18 cellular contexts compared by ENCODE assay signal in the genomic region with DNA sequence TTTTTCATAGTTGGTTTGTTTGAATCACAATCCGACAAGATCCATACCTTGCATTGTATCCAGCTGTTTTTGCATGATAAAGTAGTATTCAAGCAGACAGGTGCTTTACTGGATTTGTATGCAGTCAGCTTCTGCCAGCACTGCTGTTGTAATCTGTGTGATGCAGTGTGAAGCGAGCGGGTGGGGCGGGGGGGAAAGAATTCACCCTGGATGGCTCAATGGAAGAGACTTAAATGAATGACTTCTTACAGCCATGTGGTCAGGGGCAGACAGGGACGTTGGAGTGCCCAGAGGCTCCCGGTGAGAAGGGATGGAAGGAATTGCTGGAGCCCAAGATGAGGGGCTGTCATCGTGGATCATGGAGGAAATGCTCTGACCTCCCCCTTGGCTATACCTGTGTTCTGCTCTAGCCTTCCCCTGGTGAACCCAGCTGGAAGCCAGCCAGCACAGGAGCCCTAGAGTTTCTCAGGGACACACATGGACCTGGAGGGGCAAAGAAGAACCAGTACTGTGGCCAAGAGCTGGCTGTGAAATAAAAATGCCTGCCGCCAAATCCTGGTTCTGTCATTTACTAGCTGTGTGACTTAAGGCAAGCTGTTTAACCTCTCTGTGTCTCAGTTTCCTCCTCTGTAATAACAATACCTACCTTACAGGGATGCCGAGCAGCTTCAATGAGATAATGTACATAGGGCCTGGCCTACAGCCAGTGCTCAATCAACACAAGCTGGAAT. TPM values are rescaled to one million over a fixed set of nuclear protein-coding genes. Genes with fewer than 3 reads are reported as not detected.
DNase-seq lines count a peak whose midpoint lies in the region; ATAC-seq, FAIRE-seq and TF ChIP-seq lines count a peak whose summit lies in the region.
"Had no signal": no experiment of that assay in that cellular context is flagged by ENCODE, and none has a peak within 500 bp of the region (broad histone marks: within the 10 kb centered on the region; RNA-seq: fewer than 3 reads in every experiment).

No MANE protein-coding gene starts in this region.

- no peak for TF ChIP-seq RAD21 in GM12878 (IDR thresholded peaks at IDR 0.05; ENCODE audit: insufficient read depth, low read depth, low read length)

- H3K36me3 ChIP-seq in OCI-LY3 (replicated peaks; ENCODE audit: low read depth, low read length), result peaks cover 13% of the 10 kb centered on the region
- peaks cover 2 to 3% of the 10 kb centered on the region in 2 experiments; a peak in 3 of 4 replicates for H3K36me3 ChIP-seq in GM12878 (ENCODE audit: control insufficient read depth in 2 of 2, insufficient read depth in 2 of 2, low read length in 1 of 2)
- peaks cover 0 to 17% of the 10 kb centered on the region in 2 donors for H3K36me3 ChIP-seq in gastroesophageal sphincter
- H3K36me3 ChIP-seq: SJSA1 had no signal

- in situ Hi-C loops in GM12878 (cut with MboI), result no loop called here

- no peak for FAIRE-seq in GM12878 (lab: Jason Lieb, UNC)
- FAIRE-seq: bronchial epithelial cell had no signal

- TF ChIP-seq EP300 in GM12878 (IDR thresholded peaks at IDR 0.05; ENCODE audit: borderline replicate concordance in 1 of 2, control insufficient read depth in 1 of 2, low read depth in 2 of 2, low read length in 2 of 2) (no peak), gastroesophageal sphincter (IDR thresholded peaks at IDR 0.05) (no peak)

- TF ChIP-seq POLR2A in GM12878 (IDR thresholded peaks at IDR 0.05; ENCODE audit: low read depth, low read length) (no peak), gastroesophageal sphincter (IDR thresholded peaks at IDR 0.05) (no peak)

- H3K27me3 ChIP-seq in OCI-LY3 (ENCODE audit: low read depth, low read length), result no peaks in the 10 kb centered on the region
- H3K27me3 ChIP-seq in GM12878 (replicated peaks in 1 of 2; ENCODE audit: control insufficient read depth in 2 of 2, insufficient read depth in 2 of 2, low read length in 1 of 2), result no peaks in the 10 kb centered on the region
- H3K27me3 ChIP-seq in gastroesophageal sphincter, result no peaks in the 10 kb centered on the region
- H3K27me3 ChIP-seq: esophagus squamous epithelium, SJSA1 had no signal

- H4K20me1 ChIP-seq in OCI-LY3 (ENCODE audit: insufficient read depth, low read length) (peaks cover 9% of the 10 kb centered on the region; the same call in 1 of the 2 replicates), GM12878 (ENCODE audit: control insufficient read depth, insufficient read depth) (no peaks in the 10 kb centered on the region)

- SMC1A ChIA-PET in GM12878 (lab: Charles Lee; ENCODE audit: uncharacterized antibody, unreplicated experiment), result interaction anchor here (0.8 to 5.4 kb wide), 16 partner anchors 10 to 272 kb away, joined by 3 to 91 read pairs (median 4); partner anchors contain the start of gene NFE2L3

- no peak for DNase-seq in activated CD8-positive, alpha-beta memory T cell treated with anti-CD3 and anti-CD28 coated beads, Interleukin-2, amount 10 ng/mL, durations not matched to agents 7 days and 5 days
- DNase-seq in activated CD8-positive, alpha-beta memory T cell treated with anti-CD3 and anti-CD28 coated beads for 24 hours, result no peak
- DNase-seq in GM12878 (ENCODE audit: low read depth, low spot score) (no peak), NCI-H510A (lab: John Stamatoyannopoulos, UW) (no peak)
- DNase-seq in stimulated activated naive CD8-positive, alpha-beta T cell treated with anti-CD3 and anti-CD28 coated beads, Interleukin-15, Interleukin-2, amounts not matched to agents 100 U/mL and 50 U/mL, for 24 hours, result no peak
- DNase-seq: activated CD8-positive, alpha-beta memory T cell treated with anti-CD3 and anti-CD28 coated beads, Interleukin-2, amount 50 U/mL, for 4 hours; esophagus squamous epithelium; immature natural killer cell; mammary epithelial cell; NCI-H1436; NCI-H345; nephron progenitor cell; stimulated activated naive CD4-positive, alpha-beta T cell treated with Interleukin-2 at 50 U/mL for 16 hours had no signal

- H3K79me2 ChIP-seq in OCI-LY3 (ENCODE audit: low read length) (peaks cover 79% of the 10 kb centered on the region), GM12878 (ENCODE audit: control insufficient read depth, insufficient read depth, low read length) (peaks cover 43% of the 10 kb centered on the region)

- peaks cover 32% of the 10 kb centered on the region for H3K36me3 Mint-ChIP-seq in activated CD8-positive, alpha-beta memory T cell treated with anti-CD3 and anti-CD28 coated beads, Interleukin-2, amount 10 ng/mL, durations not matched to agents 7 days and 5 days

- no peaks in the 10 kb centered on the region for H3K9me3 ChIP-seq in OCI-LY3 (ENCODE audit: insufficient read depth, low read length)
- no peaks in the 10 kb centered on the region for H3K9me3 ChIP-seq in GM12878 (replicated peaks; ENCODE audit: control insufficient read depth, insufficient read depth, low read length)
- no peaks in the 10 kb centered on the region for H3K9me3 ChIP-seq in gastroesophageal sphincter
- H3K9me3 ChIP-seq: esophagus squamous epithelium, SJSA1 had no signal

- no TSS peak for BruUV-seq in GM12878 (replicated peaks; lab: Mats Ljungman, UMichigan)

- 89% methylated on average over 9 of the region's 9 CpGs for WGBS in GM12878 (ENCODE audit: insufficient coverage, insufficient replicate concordance, low lambda C conversion rate, missing lambda C conversion rate)
- WGBS in gastroesophageal sphincter (ENCODE audit: low coverage in 1 of 2), 2 donors, result 47 to 54% methylated on average over 6 to 7 of the region's 9 CpGs

- peak overlapping the region; percentile 57 for H3K4me3 ChIP-seq in OCI-LY3 (ENCODE audit: low read length)
- H3K4me3 ChIP-seq in GM12878, result no peak overlapping the region
- no peak overlapping the region for H3K4me3 ChIP-seq in gastroesophageal sphincter
- H3K4me3 ChIP-seq: esophagus squamous epithelium, SJSA1 had no signal

- intact Hi-C loops in GM12878 (cut with micrococcal nuclease; ENCODE audit: unreplicated experiment), result no loop called here

- no peak overlapping the region for H3K4me3 Mint-ChIP-seq in activated CD8-positive, alpha-beta memory T cell treated with anti-CD3 and anti-CD28 coated beads, Interleukin-2, amount 10 ng/mL, durations not matched to agents 7 days and 5 days
- H3K4me3 Mint-ChIP-seq: nephron progenitor cell had no signal

- H3K27ac ChIP-seq in OCI-LY3 (ENCODE audit: low read length), result peak overlapping the region; percentile 98
- peak overlapping the region; percentile 43 for H3K27ac ChIP-seq in GM12878 (ENCODE audit: control insufficient read depth, insufficient read depth)
- H3K27ac ChIP-seq in gastroesophageal sphincter, result no peak overlapping the region
- H3K27ac ChIP-seq: SJSA1 had no signal

- H2AFZ ChIP-seq in OCI-LY3 (ENCODE audit: low read depth, low read length), result no peak overlapping the region
- no peak overlapping the region; the same call in 1 of the 2 replicates for H2AFZ ChIP-seq in GM12878 (ENCODE audit: control insufficient read depth, low read depth, low read length)

- peak; percentile 4 for ATAC-seq in activated CD8-positive, alpha-beta memory T cell treated with anti-CD3 and anti-CD28 coated beads, Interleukin-2, amount 10 ng/mL, durations not matched to agents 7 days and 5 days
- ATAC-seq in GM12878, result no peak
- peak; percentile 3 for ATAC-seq in stimulated activated naive CD8-positive, alpha-beta T cell treated with anti-CD3 and anti-CD28 coated beads, Interleukin-15, Interleukin-2, amounts not matched to agents 100 U/mL and 50 U/mL, for 24 hours
- no peak for ATAC-seq in gastroesophageal sphincter
- no peak for ATAC-seq in GM19395 (IDR thresholded peaks at IDR 0.05; ENCODE audit: unreplicated experiment)

- CTCF ChIA-PET in activated CD8-positive, alpha-beta memory T cell treated with anti-CD3 and anti-CD28 coated beads, Interleukin-2, amount 10 ng/mL, durations not matched to agents 7 days and 5 days (lab: Charles Lee), result interaction anchor here (0.6 to 2.0 kb wide), 6 partner anchors 8 to 75 kb away, joined by 3 to 10 read pairs (median 4); no protein-coding TSS in a partner anchor
- CTCF ChIA-PET in GM12878 (lab: Yijun Ruan, JAX), result interaction anchor here (0.8 to 3.2 kb wide), 9 partner anchors 10 to 273 kb away, joined by 3 to 52 read pairs (median 9); partner anchors contain the start of gene NFE2L3

- H3K4me1 ChIP-seq in OCI-LY3 (ENCODE audit: low read length) (peaks cover 25% of the 10 kb centered on the region), GM12878 (ENCODE audit: control insufficient read depth, insufficient read depth, low read length) (peaks cover 17% of the 10 kb centered on the region), gastroesophageal sphincter (no peaks in the 10 kb centered on the region)
- H3K4me1 ChIP-seq: SJSA1 had no signal

- no peak for TF ChIP-seq CTCF in OCI-LY3 (IDR thresholded peaks at IDR 0.05; ENCODE audit: low read depth, low read length)
- TF ChIP-seq CTCF in GM12878 (IDR thresholded peaks at IDR 0.05 in 2 of 3, conservative IDR thresholded peaks at IDR 0.05 in 1 of 3; ENCODE audit: control insufficient read depth in 2 of 3, extremely low read depth in 1 of 3, insufficient read depth in 1 of 3, low read depth in 3 of 3, low read length in 3 of 3), result no peak
- TF ChIP-seq CTCF in gastroesophageal sphincter (IDR thresholded peaks at IDR 0.05), result no peak

- peaks cover 51% of the 10 kb centered on the region for H3K4me1 Mint-ChIP-seq in activated CD8-positive, alpha-beta memory T cell treated with anti-CD3 and anti-CD28 coated beads, Interleukin-2, amount 10 ng/mL, durations not matched to agents 7 days and 5 days
- H3K4me1 Mint-ChIP-seq: nephron progenitor cell had no signal

- RAD21 ChIA-PET in GM12878 (lab: Charles Lee; ENCODE audit: unreplicated experiment), result interaction anchor here (1.2 to 3.4 kb wide), 9 partner anchors 10 to 198 kb away, joined by 3 to 74 read pairs (median 8); partner anchors contain the start of genes CBX3 and NFE2L3

- no peaks in the 10 kb centered on the region for H3K9me3 Mint-ChIP-seq in activated CD8-positive, alpha-beta memory T cell treated with anti-CD3 and anti-CD28 coated beads, Interleukin-2, amount 10 ng/mL, durations not matched to agents 7 days and 5 days (ENCODE audit: low read depth)

- H3K4me2 ChIP-seq in OCI-LY3 (ENCODE audit: low read length) (peak overlapping the region; percentile 80), GM12878 (ENCODE audit: control insufficient read depth, insufficient read depth) (peak overlapping the region; percentile 65)

- peak overlapping the region; percentile 86 for H3K27ac Mint-ChIP-seq in activated CD8-positive, alpha-beta memory T cell treated with anti-CD3 and anti-CD28 coated beads, Interleukin-2, amount 10 ng/mL, durations not matched to agents 7 days and 5 days

- H3K9ac ChIP-seq in OCI-LY3 (ENCODE audit: low read length) (peak overlapping the region; percentile 67), GM12878 (ENCODE audit: control insufficient read depth, insufficient read depth, low read length) (no peak overlapping the region; the same call in 1 of the 2 replicates)

- no peaks in the 10 kb centered on the region for H3K27me3 Mint-ChIP-seq in activated CD8-positive, alpha-beta memory T cell treated with anti-CD3 and anti-CD28 coated beads, Interleukin-2, amount 10 ng/mL, durations not matched to agents 7 days and 5 days

- POLR2A ChIA-PET in GM12878 (lab: Charles Lee), result interaction anchor here (0.6 to 3.2 kb wide), 13 partner anchors 10 to 206 kb away, joined by 3 to 111 read pairs (median 8); partner anchors contain the start of genes CBX3 and NFE2L3

RNA-seq across cellular contexts. Expression of gene NFE2L3, which starts 14.1 kb away (rescaled TPM):
- total RNA-seq in activated CD8-positive, alpha-beta memory T cell treated with anti-CD3 and anti-CD28 coated beads, Interleukin-2, amount 10 ng/mL, durations not matched to agents 7 days and 5 days, result 10 to 100 TPM; 20.1 to 44.4 TPM
- 31.0 and 35.3 TPM in 2 replicates for total RNA-seq in GM12878 (2013; cell fraction: nucleolus; rRNA removed)
- total RNA-seq in GM12878 (2014; rRNA removed) (17.2 and 17.4 TPM in 2 replicates), GM12878 (2014; rRNA removed; fragmentation: Illumina TruSeq; extraction: Trizol) (21.0 and 21.2 TPM in 2 replicates), GM12878 (2021) (14.5 and 15.7 TPM in 2 replicates), gastroesophageal sphincter (1 to 10 TPM in 3 of 4 donors, under 1 TPM in 1; 0.62 to 4.4 (median 2.2) TPM)
- polyA plus RNA-seq in GM12878 (2011; ENCODE audit: low read depth), result 4.8 TPM
- polyA plus RNA-seq in GM12878 (2011; rRNA removed) (34.9 and 45.3 TPM in 2 replicates), GM12878 (2014; fragmentation: Illumina TruSeq; extraction: Trizol) (21.6 and 24.9 TPM in 2 replicates), GM12878 (2014; fragmentation: Nextera tagmentation; extraction: Ambion mirVana) (1 to 10 TPM; 4.9 to 8.9 TPM), GM12878 (2014; rRNA removed) (10.2 and 11.5 TPM in 2 replicates), GM12878 (2016; fragmentation: Nextera tagmentation; extraction: Ambion mirVana) (1 to 10 TPM; 4.4 to 6.8 TPM)
- 11.7 and 17.7 TPM in 2 replicates for polyA plus RNA-seq in GM12878 (2011; cell fraction: cytosol; rRNA removed)
- polyA plus RNA-seq in GM12878 (2011; cell fraction: nucleus; rRNA removed), result 14.0 and 14.4 TPM in 2 replicates
- polyA plus RNA-seq in GM12878 (2012), result 6.8 and 11.8 TPM in 2 replicates
- polyA minus RNA-seq in GM12878 (2011; rRNA and poly(A)+ RNA removed), result 20.6 and 35.0 TPM in 2 replicates
- polyA minus RNA-seq in GM12878 (2011; cell fraction: cytosol; rRNA and poly(A)+ RNA removed), result 11.5 and 11.9 TPM in 2 replicates
- 11.0 and 12.6 TPM in 2 replicates for polyA minus RNA-seq in GM12878 (2011; cell fraction: nucleus; rRNA and poly(A)+ RNA removed)

RNA-seq across cellular contexts. Expression of gene HNRNPA2B1, which starts 34.4 kb away (rescaled TPM):
- total RNA-seq in activated CD8-positive, alpha-beta memory T cell treated with anti-CD3 and anti-CD28 coated beads, Interleukin-2, amount 10 ng/mL, durations not matched to agents 7 days and 5 days, result 100 to 1,000 TPM; 768 to 857 TPM
- total RNA-seq in GM12878 (2013; cell fraction: nucleolus; rRNA removed), result 404 and 419 TPM in 2 replicates
- total RNA-seq in GM12878 (2014; rRNA removed), result 295 and 319 TPM in 2 replicates
- total RNA-seq in GM12878 (2014; rRNA removed; fragmentation: Illumina TruSeq; extraction: Trizol), result 603 and 632 TPM in 2 replicates
- 699 and 740 TPM in 2 replicates for total RNA-seq in GM12878 (2021)
- 532 TPM for polyA plus RNA-seq in GM12878 (2011; ENCODE audit: low read depth)
- 721 and 1,149 TPM in 2 replicates for polyA plus RNA-seq in GM12878 (2011; rRNA removed)
- 265 and 307 TPM in 2 replicates for polyA plus RNA-seq in GM12878 (2011; cell fraction: cytosol; rRNA removed)
- polyA plus RNA-seq in GM12878 (2011; cell fraction: nucleus; rRNA removed), result 577 and 864 TPM in 2 replicates
- 686 TPM in 2 replicates for polyA plus RNA-seq in GM12878 (2012)
- 1,357 and 1,719 TPM in 2 replicates for polyA plus RNA-seq in GM12878 (2014; fragmentation: Illumina TruSeq; extraction: Trizol)
- 1,000 to 10,000 TPM in 1 of 2 experiments, 100 to 1,000 TPM in 1; 726 to 1,124 TPM for polyA plus RNA-seq in GM12878 (2014; fragmentation: Nextera tagmentation; extraction: Ambion mirVana)
- 1,063 and 1,240 TPM in 2 replicates for polyA plus RNA-seq in GM12878 (2014; rRNA removed)
- 1,000 to 10,000 TPM; 1,359 to 1,396 TPM for polyA plus RNA-seq in GM12878 (2016; fragmentation: Nextera tagmentation; extraction: Ambion mirVana)
- polyA minus RNA-seq in GM12878 (2011; rRNA and poly(A)+ RNA removed), result 198 and 212 TPM in 2 replicates
- 167 and 191 TPM in 2 replicates for polyA minus RNA-seq in GM12878 (2011; cell fraction: cytosol; rRNA and poly(A)+ RNA removed)
- polyA minus RNA-seq in GM12878 (2011; cell fraction: nucleus; rRNA and poly(A)+ RNA removed), result 133 and 235 TPM in 2 replicates
- total RNA-seq in gastroesophageal sphincter, result 100 to 1,000 TPM; 171 to 210 (median 189) TPM

RNA-seq across cellular contexts. Expression of gene CBX3, which starts 35.4 kb away (rescaled TPM):
- total RNA-seq in activated CD8-positive, alpha-beta memory T cell treated with anti-CD3 and anti-CD28 coated beads, Interleukin-2, amount 10 ng/mL, durations not matched to agents 7 days and 5 days, result 100 to 1,000 TPM; 235 to 279 TPM
- 188 TPM in 2 replicates for total RNA-seq in GM12878 (2013; cell fraction: nucleolus; rRNA removed)
- total RNA-seq in GM12878 (2014; rRNA removed) (153 and 181 TPM in 2 replicates), GM12878 (2014; rRNA removed; fragmentation: Illumina TruSeq; extraction: Trizol) (303 and 305 TPM in 2 replicates), GM12878 (2021) (194 and 201 TPM in 2 replicates), gastroesophageal sphincter (10 to 100 TPM; 61.1 to 92.1 (median 83.3) TPM)
- polyA plus RNA-seq in GM12878 (2011; ENCODE audit: low read depth), result 71.4 TPM
- polyA plus RNA-seq in GM12878 (2011; rRNA removed) (238 and 407 TPM in 2 replicates), GM12878 (2014; fragmentation: Illumina TruSeq; extraction: Trizol) (307 and 369 TPM in 2 replicates), GM12878 (2014; fragmentation: Nextera tagmentation; extraction: Ambion mirVana) (100 to 1,000 TPM; 205 to 247 TPM), GM12878 (2014; rRNA removed) (191 and 239 TPM in 2 replicates), GM12878 (2016; fragmentation: Nextera tagmentation; extraction: Ambion mirVana) (100 to 1,000 TPM; 205 to 212 TPM)
- polyA plus RNA-seq in GM12878 (2011; cell fraction: cytosol; rRNA removed), result 70.7 and 72.5 TPM in 2 replicates
- 112 and 122 TPM in 2 replicates for polyA plus RNA-seq in GM12878 (2011; cell fraction: nucleus; rRNA removed)
- 150 and 167 TPM in 2 replicates for polyA plus RNA-seq in GM12878 (2012)
- polyA minus RNA-seq in GM12878 (2011; rRNA and poly(A)+ RNA removed), result 44.8 and 66.0 TPM in 2 replicates
- 27.1 and 39.7 TPM in 2 replicates for polyA minus RNA-seq in GM12878 (2011; cell fraction: cytosol; rRNA and poly(A)+ RNA removed)
- 83.8 and 123 TPM in 2 replicates for polyA minus RNA-seq in GM12878 (2011; cell fraction: nucleus; rRNA and poly(A)+ RNA removed)

Comparison
In these comparisons a context has a peak if more than half of its experiments do, and no peak if none do; other contexts are left out.
1. ATAC-seq: peak in activated CD8-positive, alpha-beta memory T cell treated with anti-CD3 and anti-CD28 coated beads, Interleukin-2, amount 10 ng/mL, durations not matched to agents 7 days and 5 days (single experiment) and stimulated activated naive CD8-positive, alpha-beta T cell treated with anti-CD3 and anti-CD28 coated beads, Interleukin-15, Interleukin-2, amounts not matched to agents 100 U/mL and 50 U/mL, for 24 hours (single experiment); none in GM12878 (single experiment), gastroesophageal sphincter (single experiment) and GM19395 (single experiment).
2. H3K27ac ChIP-seq: peak in OCI-LY3 (single experiment) and GM12878 (single experiment); none in gastroesophageal sphincter (0 of 4).